In genomic region chr21:33915368-33916199, GRCh38 we compare ENCODE assay signal across 8 cellular contexts. TPM values are rescaled to one million over a fixed set of nuclear protein-coding genes. Genes with fewer than 3 reads are reported as not detected.
DNase-seq lines count a peak whose midpoint lies in the region; ATAC-seq, FAIRE-seq and TF ChIP-seq lines count a peak whose summit lies in the region.

TSS of gene ATP5PO (minus strand) at chr21:33915804. CDS start at chr21:33915763, 41 bp downstream.

- peak; percentile 99 for ATAC-seq in HG03460 (IDR thresholded peaks at IDR 0.05; ENCODE audit: unreplicated experiment)

- peak; percentile 99 for DNase-seq in BE2C
- DNase-seq in GM19240 (ENCODE audit: insufficient read length, low spot score) = peak; percentile 89
- DNase-seq in NCI-H526 (lab: John Stamatoyannopoulos, UW) = peak; percentile 96 to 98
- peak; percentile 99 for DNase-seq in activated CD4-positive, alpha-beta T cell treated with anti-CD3 and anti-CD28 coated beads for 48 hours
- peak; percentile 92 for DNase-seq in kidney glomerular epithelial cell (lab: John Stamatoyannopoulos, UW)
- peak; percentile 84 to 92 for DNase-seq in stimulated activated CD4-positive, alpha-beta T cell treated with anti-CD3 and anti-CD28 coated beads, Interleukin-1b, Interleukin-23, amount 100 ng/mL, for 1 hour (ENCODE audit: low read depth in 2 of 2)

- no peaks in the 10 kb centered on the region for H3K4me1 ChIP-seq in BE2C

- H3K9me3 ChIP-seq in BE2C = no peaks in the 10 kb centered on the region

- peak; percentile 28 for FAIRE-seq in colon (lab: Jason Lieb, UNC)

- no peaks in the 10 kb centered on the region for H3K27me3 ChIP-seq in BE2C

- TF ChIP-seq CTCF in BE2C (IDR thresholded peaks at IDR 0.05; ENCODE audit: low read depth, low read length) = no peak

- peak within 1 kb of the TSS; percentile 99 for H3K4me3 ChIP-seq in BE2C (ENCODE audit: low read depth, low read length)

- peaks cover 17% of the 10 kb centered on the region for H3K36me3 ChIP-seq in BE2C

RNA-seq across cellular contexts. Expression of gene ATP5PO, which starts in this region (rescaled TPM):
- polyA plus RNA-seq in BE2C (2012; ENCODE audit: insufficient read depth, insufficient read length, low read depth) = 561 TPM

Comparison
In these comparisons a context has a peak if more than half of its experiments do, and no peak if none do; other contexts are left out.
1. Peak in every context shown above with its lines: DNase-seq, ATAC-seq and H3K4me3 ChIP-seq.